10 cellular contexts compared by ENCODE assay signal in genomic region chr19:35870124-35870736, GRCh38. TPM values are rescaled to one million over a fixed set of nuclear protein-coding genes. Genes with fewer than 3 reads are reported as not detected.
DNase-seq lines count a peak whose midpoint lies in the region; ATAC-seq and TF ChIP-seq lines count a peak whose summit lies in the region.
"Not testable (repeated sequence)": the region's sequence is repeated elsewhere in the genome, so short reads cannot be mapped to it uniquely, and the experiment has no call there.
"Had no signal": no experiment of that assay in that cellular context is flagged by ENCODE, and none has a peak within 500 bp of the region (broad histone marks: within the 10 kb centered on the region; RNA-seq: fewer than 3 reads in every experiment).

No MANE protein-coding gene starts in this region.

- DNase-seq in ELR (ENCODE audit: low read depth) (peak; percentile 62), trophoblast cell (peak in 1 of 2 donors; percentile 10)
- not testable (repeated sequence) for DNase-seq in Karpas-422; RWPE2 (ENCODE audit: low spot score); immature natural killer cell
- peak; percentile 66 for DNase-seq in activated T-helper 1 cell treated with anti-CD3 and anti-CD28 coated beads, Interleukin-12 subunit alpha, Interleukin-12 subunit beta, Interleukin-2, Interleukin-4 antibody, amounts not matched to agents 30 ng/mL and 10 ng/mL and 1 ng/mL, durations not matched to agents 14 hours and 24 hours and 36 hours (ENCODE audit: low spot score)

- H3K4me3 ChIP-seq in Karpas-422 (ENCODE audit: low read length) (peak overlapping the region; percentile 68; the same call in 1 of the 2 replicates), RWPE2 (ENCODE audit: severe bottlenecking) (peak overlapping the region; percentile 38), ectodermal cell (ENCODE audit: insufficient read depth, low read depth, low read length) (peak overlapping the region; percentile 72)
- H3K4me3 ChIP-seq in trophoblast cell (ENCODE audit: low read depth, low read length), result not testable (repeated sequence)

- not testable (repeated sequence) for H3K9ac ChIP-seq in Karpas-422 (ENCODE audit: low read length); trophoblast cell (ENCODE audit: low read length)

- H4K20me1 ChIP-seq in Karpas-422 (ENCODE audit: insufficient read depth, low read depth, low read length), result not testable (repeated sequence)

- H3K9me3 Mint-ChIP-seq in activated T-helper 1 cell treated with anti-CD3 and anti-CD28 coated beads, Interleukin-12 subunit alpha, Interleukin-12 subunit beta, Interleukin-2, Interleukin-4 antibody, amounts not matched to agents 30 ng/mL and 10 ng/mL and 1 ng/mL, durations not matched to agents 14 hours and 24 hours and 36 hours; immature natural killer cell: not testable (repeated sequence)

- TF ChIP-seq CTCF in 22Rv1 (IDR thresholded peaks at IDR 0.05); RWPE2 (IDR thresholded peaks at IDR 0.05; ENCODE audit: poor library complexity, severe bottlenecking): not testable (repeated sequence)

- not testable (repeated sequence) for H3K36me3 ChIP-seq in Karpas-422 (ENCODE audit: insufficient read depth, low read length); RWPE2 (ENCODE audit: low read depth); ectodermal cell (ENCODE audit: control insufficient read depth, insufficient read depth, low read length); trophoblast cell (ENCODE audit: control insufficient read depth in 1 of 2, insufficient read depth in 2 of 2, low read length in 2 of 2)

- H3K18ac ChIP-seq in trophoblast cell (ENCODE audit: low read length), result not testable (repeated sequence)

- peak overlapping the region; percentile 88 for H2AFZ ChIP-seq in Karpas-422 (ENCODE audit: low read length)
- H2AFZ ChIP-seq in trophoblast cell (ENCODE audit: insufficient read depth, low read length, poor library complexity), result not testable (repeated sequence)

- not testable (repeated sequence) for H3K14ac ChIP-seq in trophoblast cell (ENCODE audit: low read length)

- H2BK5ac ChIP-seq in trophoblast cell (ENCODE audit: low read depth, low read length, poor library complexity), result not testable (repeated sequence)

- H3K23ac ChIP-seq in trophoblast cell (ENCODE audit: low read length), result not testable (repeated sequence)

- peak overlapping the region; percentile 42 for H3K27ac Mint-ChIP-seq in activated T-helper 1 cell treated with anti-CD3 and anti-CD28 coated beads, Interleukin-12 subunit alpha, Interleukin-12 subunit beta, Interleukin-2, Interleukin-4 antibody, amounts not matched to agents 30 ng/mL and 10 ng/mL and 1 ng/mL, durations not matched to agents 14 hours and 24 hours and 36 hours
- peak overlapping the region in 1 of 6 donors; percentile 28 for H3K27ac Mint-ChIP-seq in immature natural killer cell

- not testable (repeated sequence) for H2BK12ac ChIP-seq in trophoblast cell (ENCODE audit: low read length)

- not testable (repeated sequence) for H3K9me2 ChIP-seq in Karpas-422 (replicated peaks; ENCODE audit: insufficient read depth, low read length)

- peaks cover 23% of the 10 kb centered on the region for H3K27me3 Mint-ChIP-seq in activated T-helper 1 cell treated with anti-CD3 and anti-CD28 coated beads, Interleukin-12 subunit alpha, Interleukin-12 subunit beta, Interleukin-2, Interleukin-4 antibody, amounts not matched to agents 30 ng/mL and 10 ng/mL and 1 ng/mL, durations not matched to agents 14 hours and 24 hours and 36 hours (ENCODE audit: insufficient read depth)
- H3K27me3 Mint-ChIP-seq in immature natural killer cell (ENCODE audit: low read depth in 3 of 3), result peaks cover 15 to 27% (median 24%) of the 10 kb centered on the region in 3 donors

- H3K27me3 ChIP-seq in Karpas-422 (ENCODE audit: low read length); ectodermal cell (ENCODE audit: control insufficient read depth, insufficient read depth, low read length, poor library complexity, severe bottlenecking): not testable (repeated sequence)
- peaks cover 10% of the 10 kb centered on the region for H3K27me3 ChIP-seq in RWPE2 (ENCODE audit: insufficient read depth, poor library complexity, severe bottlenecking)
- H3K27me3 ChIP-seq in trophoblast cell (ENCODE audit: insufficient read depth, low read length), result peaks cover 13% of the 10 kb centered on the region

- H3K4me2 ChIP-seq in Karpas-422 (ENCODE audit: low read depth, low read length, poor library complexity, severe bottlenecking) (peak overlapping the region; percentile 91), trophoblast cell (ENCODE audit: low read length) (peak overlapping the region; percentile 79)

- not testable (repeated sequence) for H4K8ac ChIP-seq in trophoblast cell (ENCODE audit: low read depth, low read length)

- not testable (repeated sequence) for H4K12ac ChIP-seq in trophoblast cell (ENCODE audit: low read depth, low read length)

- H3K4me1 ChIP-seq in Karpas-422 (ENCODE audit: low read length) (peaks cover 21% of the 10 kb centered on the region), ectodermal cell (ENCODE audit: control insufficient read depth, insufficient read depth, low read length) (peaks cover 16% of the 10 kb centered on the region), trophoblast cell (ENCODE audit: control insufficient read depth in 1 of 2, insufficient read depth in 2 of 2, low read length in 2 of 2) (peaks cover 12% of the 10 kb centered on the region in 2 experiments)
- H3K4me1 ChIP-seq in RWPE2 (ENCODE audit: insufficient read depth, poor library complexity, severe bottlenecking), result not testable (repeated sequence)

- ATAC-seq in RWPE2 (ENCODE audit: low read depth), result 0 out of 3 replicates have a peak, but pooled peaks have one; percentile 3

- WGBS in ectodermal cell, 2 experiments, result 48 to 49% methylated on average over 26 of the region's 26 CpGs
- WGBS in trophoblast cell (ENCODE audit: extremely low coverage, insufficient coverage, insufficient read length), result no CpG with 5 or more reads among the region's 26 CpGs

- H3K27ac ChIP-seq in 22Rv1 (peak overlapping the region; percentile 61), ectodermal cell (ENCODE audit: insufficient read depth, low read depth, low read length, poor library complexity, severe bottlenecking) (peak overlapping the region; percentile 64)
- H3K27ac ChIP-seq in Karpas-422 (ENCODE audit: low read length); RWPE2 (ENCODE audit: poor library complexity, severe bottlenecking); trophoblast cell (ENCODE audit: low read depth, low read length): not testable (repeated sequence)

- H2AK5ac ChIP-seq in trophoblast cell (ENCODE audit: low read length), result not testable (repeated sequence)

- not testable (repeated sequence) for H3K4ac ChIP-seq in trophoblast cell (ENCODE audit: low read depth, low read length)

- not testable (repeated sequence) for H3K79me2 ChIP-seq in Karpas-422 (ENCODE audit: low read length); trophoblast cell (ENCODE audit: control insufficient read depth, insufficient read depth, low read length, poor library complexity)

- H3K9me3 ChIP-seq in Karpas-422 (ENCODE audit: low read length); RWPE2 (ENCODE audit: severe bottlenecking); ectodermal cell (ENCODE audit: control insufficient read depth, low read length); trophoblast cell (ENCODE audit: insufficient read depth, low read depth, low read length): not testable (repeated sequence)

- intact Hi-C loops in activated T-helper 1 cell treated with anti-CD3 and anti-CD28 coated beads, Interleukin-12 subunit alpha, Interleukin-12 subunit beta, Interleukin-2, Interleukin-4 antibody, amounts not matched to agents 30 ng/mL and 10 ng/mL and 1 ng/mL, durations not matched to agents 14 hours and 24 hours and 36 hours (cut with micrococcal nuclease), result loop anchor here (1.0 kb wide), 1 partner anchor 61 kb away; no protein-coding TSS in a partner anchor

- not testable (repeated sequence) for H4K91ac ChIP-seq in trophoblast cell (ENCODE audit: low read depth, low read length)

- peak overlapping the region; percentile 81 for H3K4me3 Mint-ChIP-seq in activated T-helper 1 cell treated with anti-CD3 and anti-CD28 coated beads, Interleukin-12 subunit alpha, Interleukin-12 subunit beta, Interleukin-2, Interleukin-4 antibody, amounts not matched to agents 30 ng/mL and 10 ng/mL and 1 ng/mL, durations not matched to agents 14 hours and 24 hours and 36 hours
- H3K4me3 Mint-ChIP-seq in immature natural killer cell, result peak overlapping the region; percentile 42 to 67 (median 62)

- not testable (repeated sequence) for H3K79me1 ChIP-seq in trophoblast cell (ENCODE audit: low read length)

- H2BK120ac ChIP-seq in trophoblast cell (ENCODE audit: insufficient read depth, low read length, poor library complexity), result not testable (repeated sequence)

- peaks cover 23% of the 10 kb centered on the region for H3K4me1 Mint-ChIP-seq in activated T-helper 1 cell treated with anti-CD3 and anti-CD28 coated beads, Interleukin-12 subunit alpha, Interleukin-12 subunit beta, Interleukin-2, Interleukin-4 antibody, amounts not matched to agents 30 ng/mL and 10 ng/mL and 1 ng/mL, durations not matched to agents 14 hours and 24 hours and 36 hours (ENCODE audit: low read depth)
- peaks cover 15 to 16% of the 10 kb centered on the region in 2 donors for H3K4me1 Mint-ChIP-seq in immature natural killer cell

- H3K36me3 Mint-ChIP-seq in activated T-helper 1 cell treated with anti-CD3 and anti-CD28 coated beads, Interleukin-12 subunit alpha, Interleukin-12 subunit beta, Interleukin-2, Interleukin-4 antibody, amounts not matched to agents 30 ng/mL and 10 ng/mL and 1 ng/mL, durations not matched to agents 14 hours and 24 hours and 36 hours (ENCODE audit: low read depth); immature natural killer cell: not testable (repeated sequence)

RNA-seq across cellular contexts. Expression of gene APLP1, which starts 1.9 kb away (rescaled TPM):
- 9.9 and 23.8 TPM in 2 replicates for total RNA-seq in Karpas-422 (2014; rRNA removed; shearing (Covaris generic); ENCODE audit: low replicate concordance)
- 2.3 and 2.4 TPM in 2 replicates for total RNA-seq in activated T-helper 1 cell treated with anti-CD3 and anti-CD28 coated beads, Interleukin-12 subunit alpha, Interleukin-12 subunit beta, Interleukin-2, Interleukin-4 antibody, amounts not matched to agents 30 ng/mL and 10 ng/mL and 1 ng/mL, durations not matched to agents 14 hours and 24 hours and 36 hours
- 259 TPM for polyA plus RNA-seq in ectodermal cell (2013, experiment 1 of 4)
- 250 TPM for polyA plus RNA-seq in ectodermal cell (2013, experiment 2 of 4)
- polyA plus RNA-seq in ectodermal cell (2013, experiment 3 of 4), result 227 TPM
- polyA plus RNA-seq in ectodermal cell (2013, experiment 4 of 4), result 275 TPM
- polyA plus RNA-seq in immature natural killer cell, result under 1 TPM in 1 of 3 donors, not detected in 2; 0.72 TPM
- 18.9 and 25.5 TPM in 2 replicates for polyA plus RNA-seq in trophoblast cell (2013)

RNA-seq across cellular contexts. Expression of gene KIRREL2, which starts 13.5 kb away (rescaled TPM):
- total RNA-seq in Karpas-422 (2014; rRNA removed; shearing (Covaris generic); ENCODE audit: low replicate concordance), result 0.07 TPM in 1 of 2 replicates, not detected in the other
- 1.7 TPM in 2 replicates for total RNA-seq in activated T-helper 1 cell treated with anti-CD3 and anti-CD28 coated beads, Interleukin-12 subunit alpha, Interleukin-12 subunit beta, Interleukin-2, Interleukin-4 antibody, amounts not matched to agents 30 ng/mL and 10 ng/mL and 1 ng/mL, durations not matched to agents 14 hours and 24 hours and 36 hours
- polyA plus RNA-seq in ectodermal cell (2013, experiment 1 of 4), result 10.8 TPM
- 11.1 TPM for polyA plus RNA-seq in ectodermal cell (2013, experiment 2 of 4)
- polyA plus RNA-seq in ectodermal cell (2013, experiment 3 of 4), result 10.9 TPM
- 11.4 TPM for polyA plus RNA-seq in ectodermal cell (2013, experiment 4 of 4)
- under 1 TPM in 1 of 3 donors, not detected in 2; 0.19 TPM for polyA plus RNA-seq in immature natural killer cell
- 0.10 and 0.11 TPM in 2 replicates for polyA plus RNA-seq in trophoblast cell (2013)
- total RNA-seq: right lobe of liver had no signal

RNA-seq across cellular contexts. Expression of gene NPHS1, which starts 17.9 kb away (rescaled TPM):
- not detected in 2 replicates for total RNA-seq in Karpas-422 (2014; rRNA removed; shearing (Covaris generic); ENCODE audit: low replicate concordance)
- total RNA-seq in activated T-helper 1 cell treated with anti-CD3 and anti-CD28 coated beads, Interleukin-12 subunit alpha, Interleukin-12 subunit beta, Interleukin-2, Interleukin-4 antibody, amounts not matched to agents 30 ng/mL and 10 ng/mL and 1 ng/mL, durations not matched to agents 14 hours and 24 hours and 36 hours, result 0.05 TPM in 1 of 2 replicates, not detected in the other
- 0.83 TPM for polyA plus RNA-seq in ectodermal cell (2013, experiment 1 of 4)
- polyA plus RNA-seq in ectodermal cell (2013, experiment 2 of 4), result 1.2 TPM
- 1.4 TPM for polyA plus RNA-seq in ectodermal cell (2013, experiment 3 of 4)
- polyA plus RNA-seq in ectodermal cell (2013, experiment 4 of 4), result 1.3 TPM
- polyA plus RNA-seq in immature natural killer cell, result not detected
- polyA plus RNA-seq in trophoblast cell (2013), result not detected in 2 replicates
- total RNA-seq: right lobe of liver; T-helper 1 cell treated with Interleukin-12 subunit alpha and Interleukin-12 subunit beta and Interleukin-4 antibody, amounts not matched to agents 30 ng/mL and 1 ng/mL, for 36 hours had no signal

RNA-seq across cellular contexts. Expression of gene NFKBID, which starts 30.1 kb away (rescaled TPM):
- 7.2 and 17.1 TPM in 2 replicates for total RNA-seq in Karpas-422 (2014; rRNA removed; shearing (Covaris generic); ENCODE audit: low replicate concordance)
- total RNA-seq in activated T-helper 1 cell treated with anti-CD3 and anti-CD28 coated beads, Interleukin-12 subunit alpha, Interleukin-12 subunit beta, Interleukin-2, Interleukin-4 antibody, amounts not matched to agents 30 ng/mL and 10 ng/mL and 1 ng/mL, durations not matched to agents 14 hours and 24 hours and 36 hours, result 163 and 164 TPM in 2 replicates
- polyA plus RNA-seq in ectodermal cell (2013, experiment 1 of 4), result 6.9 TPM
- 8.1 TPM for polyA plus RNA-seq in ectodermal cell (2013, experiment 2 of 4)
- 5.7 TPM for polyA plus RNA-seq in ectodermal cell (2013, experiment 3 of 4)
- 10.5 TPM for polyA plus RNA-seq in ectodermal cell (2013, experiment 4 of 4)
- 1 to 10 TPM; 2.7 to 8.0 (median 2.9) TPM for polyA plus RNA-seq in immature natural killer cell
- 6.3 and 6.7 TPM in 2 replicates for polyA plus RNA-seq in trophoblast cell (2013)

RNA-seq across cellular contexts. Expression of gene HCST, which starts 32.1 kb away (rescaled TPM):
- 12.2 and 18.8 TPM in 2 replicates for total RNA-seq in Karpas-422 (2014; rRNA removed; shearing (Covaris generic); ENCODE audit: low replicate concordance)
- total RNA-seq in activated T-helper 1 cell treated with anti-CD3 and anti-CD28 coated beads, Interleukin-12 subunit alpha, Interleukin-12 subunit beta, Interleukin-2, Interleukin-4 antibody, amounts not matched to agents 30 ng/mL and 10 ng/mL and 1 ng/mL, durations not matched to agents 14 hours and 24 hours and 36 hours, result 58.5 and 62.2 TPM in 2 replicates
- not detected for polyA plus RNA-seq in ectodermal cell (2013, experiment 1 of 4)
- polyA plus RNA-seq in ectodermal cell (2013, experiment 2 of 4), result not detected
- not detected for polyA plus RNA-seq in ectodermal cell (2013, experiment 3 of 4)
- polyA plus RNA-seq in ectodermal cell (2013, experiment 4 of 4), result not detected
- 1,000 to 10,000 TPM; 1,885 to 2,801 (median 2,654) TPM for polyA plus RNA-seq in immature natural killer cell
- 0.94 and 1.1 TPM in 2 replicates for polyA plus RNA-seq in trophoblast cell (2013)
